21 cellular contexts compared by ENCODE assay signal in the genomic region with DNA sequence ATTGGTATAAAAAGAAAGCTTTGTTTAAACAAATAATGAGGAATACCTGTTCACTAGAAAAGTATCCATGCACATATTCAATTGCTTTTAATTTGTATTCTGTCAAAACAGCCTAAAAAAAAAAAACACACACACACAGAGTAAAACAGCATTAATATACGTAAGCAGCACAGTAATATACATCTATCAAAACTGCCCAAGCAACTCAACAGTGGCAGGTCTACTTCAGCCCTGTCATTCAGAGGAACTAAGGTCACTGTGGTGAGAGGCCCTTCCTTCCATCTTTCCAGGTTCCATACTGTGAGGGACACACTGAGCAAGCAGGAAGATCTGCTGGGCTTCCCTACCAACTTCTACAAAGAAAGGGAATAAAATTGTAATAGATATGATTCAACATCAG. TPM values are rescaled to one million over a fixed set of nuclear protein-coding genes. Genes with fewer than 3 reads are reported as not detected.
DNase-seq lines count a peak whose midpoint lies in the region; ATAC-seq and TF ChIP-seq lines count a peak whose summit lies in the region.
"Had no signal": no experiment of that assay in that cellular context is flagged by ENCODE, and none has a peak within 500 bp of the region (broad histone marks: within the 10 kb centered on the region; RNA-seq: fewer than 3 reads in every experiment).

No MANE protein-coding gene starts in this region.

- H3K4me3 Mint-ChIP-seq in activated CD4-positive, alpha-beta T cell treated with anti-CD3 and anti-CD28 coated beads, Interleukin-2, amount 10 ng/mL, durations not matched to agents 24 days and 14 days, result peak overlapping the region; percentile 71
- peak overlapping the region; percentile 94 for H3K4me3 Mint-ChIP-seq in activated T-helper 17 cell treated with anti-CD3 and anti-CD28 coated beads, Interleukin-2, amount 50 U/mL, for 72 hours
- H3K4me3 Mint-ChIP-seq in nephron (peak overlapping the region in 2 of 3 experiments; percentile 38 to 59), HFFc6 (no peak overlapping the region)
- H3K4me3 Mint-ChIP-seq: stimulated activated naive B cell treated with anti-CD40 and anti-IgM and Interleukin-4, amounts not matched to agents 10 μg/mL and 1 μg/mL and 100 μg/mL, for 72 hours had no signal

- TF ChIP-seq CTCF in nephron (IDR thresholded peaks at IDR 0.05; ENCODE audit: unreplicated experiment in 3 of 3) (no peak), foreskin keratinocyte (conservative IDR thresholded peaks at IDR 0.05) (no peak), HFFc6 (IDR thresholded peaks at IDR 0.05) (no peak)

- DNase-seq in activated CD4-positive, alpha-beta T cell treated with anti-CD3 and anti-CD28 coated beads, Interleukin-2, amount 10 ng/mL, durations not matched to agents 24 days and 14 days, result no peak
- DNase-seq in activated CD4-positive, alpha-beta T cell treated with anti-CD3 and anti-CD28 coated beads for 1 hour, result no peak
- DNase-seq in mesenteric fat pad (ENCODE audit: low spot score) (no peak), foreskin keratinocyte (no peak), HFFc6 (no peak)
- DNase-seq: activated naive CD4-positive, alpha-beta T cell treated with anti-CD3 and anti-CD28 coated beads, Interleukin-2, amount 50 U/mL, for 16 hours; COR-L47; GF-D8; hypothalamus; KBM-7; mucosa of descending colon; NCI-H1417 treated with DMSO at 0.1 percent for 48 hours; NCI-H2227 treated with DMSO at 0.1 percent for 48 hours; spleen; stimulated activated naive B cell treated with anti-CD40 and anti-IgM and Interleukin-4, amounts not matched to agents 10 μg/mL and 1 μg/mL and 100 μg/mL, for 72 hours had no signal

- no peaks in the 10 kb centered on the region for H3K27me3 Mint-ChIP-seq in activated CD4-positive, alpha-beta T cell treated with anti-CD3 and anti-CD28 coated beads, Interleukin-2, amount 10 ng/mL, durations not matched to agents 24 days and 14 days
- no peaks in the 10 kb centered on the region for H3K27me3 Mint-ChIP-seq in activated T-helper 17 cell treated with anti-CD3 and anti-CD28 coated beads, Interleukin-2, amount 50 U/mL, for 72 hours
- H3K27me3 Mint-ChIP-seq in nephron (ENCODE audit: low read depth), result no peaks in the 10 kb centered on the region
- H3K27me3 Mint-ChIP-seq in HFFc6 (ENCODE audit: insufficient read depth), result peaks cover 2% of the 10 kb centered on the region; the same call in 1 of the 2 replicates
- H3K27me3 Mint-ChIP-seq: stimulated activated naive B cell treated with anti-CD40 and anti-IgM and Interleukin-4, amounts not matched to agents 10 μg/mL and 1 μg/mL and 100 μg/mL, for 72 hours had no signal

- peaks cover 45% of the 10 kb centered on the region for H3K36me3 ChIP-seq in HUES64 (ENCODE audit: insufficient read depth, low read length)
- H3K36me3 ChIP-seq: cardiac muscle cell, SJSA1 had no signal

- H3K4me3 ChIP-seq in HUES64 (ENCODE audit: low read length), result peak overlapping the region; percentile 91; the same call in 1 of the 2 replicates
- H3K4me3 ChIP-seq: cardiac muscle cell, mucosa of descending colon, SJSA1 had no signal

- intact Hi-C loops in activated CD4-positive, alpha-beta T cell treated with anti-CD3 and anti-CD28 coated beads, Interleukin-2, amount 10 ng/mL, durations not matched to agents 24 days and 14 days (cut with micrococcal nuclease), result no loop called here

- 95% methylated on average over 1 of the region's 1 CpG for WGBS in HUES64

- peaks cover 22% of the 10 kb centered on the region for H3K36me3 Mint-ChIP-seq in activated CD4-positive, alpha-beta T cell treated with anti-CD3 and anti-CD28 coated beads, Interleukin-2, amount 10 ng/mL, durations not matched to agents 24 days and 14 days (ENCODE audit: low read depth)
- peaks cover 55% of the 10 kb centered on the region for H3K36me3 Mint-ChIP-seq in activated T-helper 17 cell treated with anti-CD3 and anti-CD28 coated beads, Interleukin-2, amount 50 U/mL, for 72 hours (ENCODE audit: low read depth)
- H3K36me3 Mint-ChIP-seq in nephron (ENCODE audit: low read depth) (no peaks in the 10 kb centered on the region), HFFc6 (ENCODE audit: low read depth) (peaks cover 4% of the 10 kb centered on the region; the same call in 1 of the 2 replicates)

- H3K9ac ChIP-seq in HUES64 (ENCODE audit: low read depth, low read length), result no peak overlapping the region

- no peaks in the 10 kb centered on the region for H3K27me3 ChIP-seq in HUES64 (ENCODE audit: insufficient read depth, low read length)
- no peaks in the 10 kb centered on the region for H3K27me3 ChIP-seq in foreskin keratinocyte
- H3K27me3 ChIP-seq: cardiac muscle cell, SJSA1, spleen had no signal

- no peak for ATAC-seq in activated T-helper 17 cell treated with anti-CD3 and anti-CD28 coated beads, Interleukin-2, amount 50 U/mL, for 72 hours (replicated peaks)
- no peak for ATAC-seq in foreskin keratinocyte
- ATAC-seq: mucosa of descending colon; stimulated activated naive B cell treated with anti-CD40 and anti-IgM and Interleukin-4, amounts not matched to agents 10 μg/mL and 1 μg/mL and 100 μg/mL, for 72 hours had no signal

- no peaks in the 10 kb centered on the region for H3K9me3 Mint-ChIP-seq in activated CD4-positive, alpha-beta T cell treated with anti-CD3 and anti-CD28 coated beads, Interleukin-2, amount 10 ng/mL, durations not matched to agents 24 days and 14 days
- no peaks in the 10 kb centered on the region for H3K9me3 Mint-ChIP-seq in activated T-helper 17 cell treated with anti-CD3 and anti-CD28 coated beads, Interleukin-2, amount 50 U/mL, for 72 hours
- H3K9me3 Mint-ChIP-seq in nephron, result no peaks in the 10 kb centered on the region
- no peaks in the 10 kb centered on the region for H3K9me3 Mint-ChIP-seq in HFFc6
- H3K9me3 Mint-ChIP-seq: stimulated activated naive B cell treated with anti-CD40 and anti-IgM and Interleukin-4, amounts not matched to agents 10 μg/mL and 1 μg/mL and 100 μg/mL, for 72 hours had no signal

- H3K4me1 ChIP-seq in HUES64 (ENCODE audit: insufficient read depth, low read length), result peaks cover 22% of the 10 kb centered on the region
- peaks cover 8% of the 10 kb centered on the region for H3K4me1 ChIP-seq in foreskin keratinocyte

- H3K27ac ChIP-seq in HUES64 (ENCODE audit: low read depth, low read length) (no peak overlapping the region), foreskin keratinocyte (no peak overlapping the region)
- H3K27ac ChIP-seq: cardiac muscle cell, SJSA1, spleen had no signal

- peaks cover 35% of the 10 kb centered on the region for H3K4me1 Mint-ChIP-seq in activated CD4-positive, alpha-beta T cell treated with anti-CD3 and anti-CD28 coated beads, Interleukin-2, amount 10 ng/mL, durations not matched to agents 24 days and 14 days
- H3K4me1 Mint-ChIP-seq in activated T-helper 17 cell treated with anti-CD3 and anti-CD28 coated beads, Interleukin-2, amount 50 U/mL, for 72 hours, result peaks cover 15% of the 10 kb centered on the region
- H3K4me1 Mint-ChIP-seq in nephron (peaks cover 31% of the 10 kb centered on the region), HFFc6 (ENCODE audit: low read depth) (peaks cover 26% of the 10 kb centered on the region)

- no peak overlapping the region for H3K27ac Mint-ChIP-seq in activated CD4-positive, alpha-beta T cell treated with anti-CD3 and anti-CD28 coated beads, Interleukin-2, amount 10 ng/mL, durations not matched to agents 24 days and 14 days
- no peak overlapping the region for H3K27ac Mint-ChIP-seq in activated T-helper 17 cell treated with anti-CD3 and anti-CD28 coated beads, Interleukin-2, amount 50 U/mL, for 72 hours
- H3K27ac Mint-ChIP-seq in nephron (no peak overlapping the region), HFFc6 (no peak overlapping the region)
- H3K27ac Mint-ChIP-seq: stimulated activated naive B cell treated with anti-CD40 and anti-IgM and Interleukin-4, amounts not matched to agents 10 μg/mL and 1 μg/mL and 100 μg/mL, for 72 hours had no signal

- no peaks in the 10 kb centered on the region for H3K9me3 ChIP-seq in HUES64 (ENCODE audit: insufficient read depth, low read depth, low read length)
- H3K9me3 ChIP-seq: mucosa of descending colon, SJSA1, spleen had no signal

RNA-seq across cellular contexts. Expression of a gene that starts 3.8 kb away (rescaled TPM):
- 86.6 and 89.8 TPM in 2 replicates for total RNA-seq in activated CD4-positive, alpha-beta T cell treated with anti-CD3 and anti-CD28 coated beads, Interleukin-2, amount 10 ng/mL, durations not matched to agents 24 days and 14 days
- polyA plus RNA-seq in HUES64 (2013, experiment 1 of 2), result 42.3 TPM
- 50.4 TPM for polyA plus RNA-seq in HUES64 (2013, experiment 2 of 2)
- total RNA-seq in activated T-helper 17 cell treated with anti-CD3 and anti-CD28 coated beads, Interleukin-2, amount 50 U/mL, for 72 hours, result 10 to 100 TPM; 44.7 to 72.3 TPM
- 21.0 TPM for total RNA-seq in mesenteric fat pad
- total RNA-seq in foreskin keratinocyte, result 18.2 and 20.1 TPM in 2 replicates
- polyA plus RNA-seq in foreskin keratinocyte, result 12.0 and 12.3 TPM in 2 replicates
- total RNA-seq in HFFc6 (2021; fragmentation: NEBNext Ultra II Directional; extraction: Animal tissue kit (Norgen Biotek cat#: 25700)), result 10 to 100 TPM; 15.2 to 19.6 (median 18.3) TPM

RNA-seq across cellular contexts. Expression of a gene that starts 4.2 kb away (rescaled TPM):
- total RNA-seq in activated CD4-positive, alpha-beta T cell treated with anti-CD3 and anti-CD28 coated beads, Interleukin-2, amount 10 ng/mL, durations not matched to agents 24 days and 14 days, result 18.4 and 18.8 TPM in 2 replicates
- 6.8 TPM for polyA plus RNA-seq in HUES64 (2013, experiment 1 of 2)
- polyA plus RNA-seq in HUES64 (2013, experiment 2 of 2), result 8.5 TPM
- 10 to 100 TPM; 11.8 to 15.1 TPM for total RNA-seq in activated T-helper 17 cell treated with anti-CD3 and anti-CD28 coated beads, Interleukin-2, amount 50 U/mL, for 72 hours
- total RNA-seq in mesenteric fat pad (27.5 TPM), foreskin keratinocyte (8.3 and 9.0 TPM in 2 replicates)
- 3.7 TPM in 2 replicates for polyA plus RNA-seq in foreskin keratinocyte
- 1 to 10 TPM; 7.3 to 9.6 (median 7.8) TPM for total RNA-seq in HFFc6 (2021; fragmentation: NEBNext Ultra II Directional; extraction: Animal tissue kit (Norgen Biotek cat#: 25700))

RNA-seq across cellular contexts. Expression of a gene that starts 43.5 kb away (rescaled TPM):
- not detected in 2 replicates for total RNA-seq in activated CD4-positive, alpha-beta T cell treated with anti-CD3 and anti-CD28 coated beads, Interleukin-2, amount 10 ng/mL, durations not matched to agents 24 days and 14 days
- polyA plus RNA-seq in HUES64 (2013, experiment 1 of 2), result 0.85 TPM
- 0.38 TPM for polyA plus RNA-seq in HUES64 (2013, experiment 2 of 2)
- total RNA-seq in activated T-helper 17 cell treated with anti-CD3 and anti-CD28 coated beads, Interleukin-2, amount 50 U/mL, for 72 hours, result not detected
- total RNA-seq in mesenteric fat pad, result not detected
- not detected in 2 replicates for total RNA-seq in foreskin keratinocyte
- not detected in 2 replicates for polyA plus RNA-seq in foreskin keratinocyte
- total RNA-seq in HFFc6 (2021; fragmentation: NEBNext Ultra II Directional; extraction: Animal tissue kit (Norgen Biotek cat#: 25700)), result not detected
- total RNA-seq: cardiac muscle cell, posterior vena cava, SJSA1, spleen had no signal
- polyA plus RNA-seq: cardiac muscle cell, spleen had no signal
